17 cellular contexts compared by ENCODE assay signal in the genomic region with DNA sequence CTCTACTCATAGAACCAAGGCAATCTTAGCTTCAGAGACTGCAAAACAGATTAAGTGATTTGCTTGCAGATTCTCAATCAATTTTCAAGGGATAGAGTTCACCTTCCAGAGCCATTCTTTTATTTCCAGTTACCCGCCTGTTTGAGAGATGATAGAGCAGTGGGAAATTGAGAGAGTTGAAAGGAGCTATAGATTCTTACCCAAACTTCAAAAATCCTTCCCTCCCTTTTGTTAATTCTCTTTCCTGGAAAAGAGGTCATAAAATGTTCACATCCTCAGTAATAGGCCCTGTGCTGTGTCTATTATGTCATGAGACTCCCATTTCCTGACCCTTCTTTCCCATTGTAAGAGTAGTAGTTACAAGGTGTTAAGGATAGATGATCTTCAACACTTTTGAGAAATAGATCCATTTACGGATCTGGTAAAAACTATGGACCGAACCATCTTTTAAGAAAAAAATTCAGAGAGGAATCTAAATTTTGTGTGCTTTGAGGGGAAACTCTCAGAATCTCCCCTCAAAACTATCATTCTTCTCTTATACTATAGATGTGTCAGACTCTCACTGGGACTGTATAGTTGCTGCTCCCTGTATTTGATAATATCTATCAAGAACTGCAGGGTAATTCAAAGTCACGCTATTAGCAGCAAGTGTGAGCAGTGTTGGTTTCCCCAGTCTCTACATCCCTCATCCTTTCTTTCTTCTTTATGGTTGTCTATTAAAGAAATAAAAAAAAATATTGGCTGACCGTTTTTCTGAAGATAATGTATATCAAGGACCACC. TPM values are rescaled to one million over a fixed set of nuclear protein-coding genes. Genes with fewer than 3 reads are reported as not detected.
DNase-seq lines count a peak whose midpoint lies in the region; ATAC-seq and TF ChIP-seq lines count a peak whose summit lies in the region.
"Had no signal": no experiment of that assay in that cellular context is flagged by ENCODE, and none has a peak within 500 bp of the region (broad histone marks: within the 10 kb centered on the region; RNA-seq: fewer than 3 reads in every experiment).

No MANE protein-coding gene starts in this region.

- H3K4me1 ChIP-seq in ACC112 (ENCODE audit: control insufficient read depth, insufficient read depth, low read length, unreplicated experiment) (peaks cover 29% of the 10 kb centered on the region), gastroesophageal sphincter (peaks cover 0 to 33% (median 2%) of the 10 kb centered on the region in 3 donors), psoas muscle (no peaks in the 10 kb centered on the region)

- WGBS in gastroesophageal sphincter (ENCODE audit: low coverage in 1 of 2), 2 donors: 79 to 86% methylated on average over 2 to 5 of the region's 5 CpGs
- WGBS in psoas muscle, 3 donors: 86 to 90% (median 88%) methylated on average over 5 of the region's 5 CpGs

- H3K27ac ChIP-seq in ACC112 (ENCODE audit: low read depth, low read length) (peak overlapping the region; percentile 80), gastroesophageal sphincter (peak overlapping the region in 3 of 4 donors; percentile 43 to 63 (median 56)), psoas muscle (no peak overlapping the region)

- no peak for TF ChIP-seq EP300 in gastroesophageal sphincter (IDR thresholded peaks at IDR 0.05)

- intact Hi-C loops in psoas muscle (cut with DNase I): loop anchor here in 1 of 2 donors (10.0 kb wide), 1 partner anchor 98 kb away; no protein-coding TSS in a partner anchor

- H3K79me2 ChIP-seq in ACC112 (ENCODE audit: control insufficient read depth, insufficient read depth, low read length, unreplicated experiment): peaks cover 11% of the 10 kb centered on the region

- TF ChIP-seq CTCF in cardiac fibroblast (IDR thresholded peaks at IDR 0.05; ENCODE audit: low read depth, low read length) (no peak), gastroesophageal sphincter (IDR thresholded peaks at IDR 0.05) (no peak), psoas muscle (IDR thresholded peaks at IDR 0.05) (no peak)

- H3K27me3 ChIP-seq in ACC112 (ENCODE audit: insufficient read depth, low read length): no peaks in the 10 kb centered on the region
- no peaks in the 10 kb centered on the region for H3K27me3 ChIP-seq in gastroesophageal sphincter
- no peaks in the 10 kb centered on the region for H3K27me3 ChIP-seq in psoas muscle (ENCODE audit: insufficient read depth in 3 of 3, low read length in 2 of 3)
- H3K27me3 ChIP-seq: BE2C had no signal

- DNase-seq in cardiac fibroblast (ENCODE audit: low read depth in 2 of 2) (peak; percentile 26 to 44), HT-29 (ENCODE audit: low spot score) (no peak), psoas muscle (no peak)
- no peak for DNase-seq in stimulated activated CD4-positive, alpha-beta T cell treated with anti-CD3 and anti-CD28 coated beads, Interleukin-1b, Interleukin-23, amount 100 ng/mL, for 48 hours
- DNase-seq: 8988T; ACHN; BE2C; C1 segment of cervical spinal cord; CD4-positive, CD25-positive, alpha-beta regulatory T cell; CD8-positive, alpha-beta memory T cell; COR-L47; H9 had no signal

- H3K9me3 ChIP-seq in gastroesophageal sphincter: no peaks in the 10 kb centered on the region
- no peaks in the 10 kb centered on the region for H3K9me3 ChIP-seq in psoas muscle
- H3K9me3 ChIP-seq: BE2C had no signal

- H3K4me3 ChIP-seq in ACC112 (ENCODE audit: low read depth, low read length): no peak overlapping the region
- no peak overlapping the region for H3K4me3 ChIP-seq in cardiac fibroblast (replicated peaks in 1 of 2; ENCODE audit: low read depth in 2 of 2, low read length in 2 of 2)
- no peak overlapping the region for H3K4me3 ChIP-seq in gastroesophageal sphincter
- H3K4me3 ChIP-seq in psoas muscle: no peak overlapping the region
- H3K4me3 ChIP-seq: K562 had no signal

- peaks cover 42% of the 10 kb centered on the region for H3K36me3 ChIP-seq in ACC112 (ENCODE audit: insufficient read depth, low read length)
- H3K36me3 ChIP-seq in gastroesophageal sphincter: peaks cover 0 to 27% of the 10 kb centered on the region in 2 donors
- H3K36me3 ChIP-seq in psoas muscle (ENCODE audit: insufficient read depth in 1 of 2, low read depth in 1 of 2): no peaks in the 10 kb centered on the region

- no peak for TF ChIP-seq POLR2A in gastroesophageal sphincter (IDR thresholded peaks at IDR 0.05)

- ATAC-seq in SK-N-SH treated with all-trans-retinoic acid at 6 μM for 48 hours (peak; percentile 63), gastroesophageal sphincter (no peak), GM21360 (IDR thresholded peaks at IDR 0.05; ENCODE audit: unreplicated experiment) (no peak), psoas muscle (no peak)
- ATAC-seq: K562 had no signal

- no peak overlapping the region for H2AFZ ChIP-seq in ACC112 (ENCODE audit: low read length, unreplicated experiment)

TF ChIP-seq in SK-N-SH treated with all-trans-retinoic acid at 6 μM for 48 hours, 23 proteins besides CTCF, POLR2A, EP300 and RAD21 (continues in another document):
- TF ChIP-seq ZNF8 (CRISPR knock-in tag; IDR thresholded peaks at IDR 0.05) (no peak), ZFP30 (CRISPR knock-in tag; IDR thresholded peaks at IDR 0.05) (no peak), TOX (CRISPR knock-in tag; IDR thresholded peaks at IDR 0.05; ENCODE audit: borderline replicate concordance) (peak; percentile 9; the same call in 1 of the 2 replicates), ZNF565 (CRISPR knock-in tag; conservative IDR thresholded peaks at IDR 0.05; ENCODE audit: low read depth) (peak; percentile 55), ZNF70 (CRISPR knock-in tag; IDR thresholded peaks at IDR 0.05) (no peak), GLIS3 (CRISPR knock-in tag; IDR thresholded peaks at IDR 0.05) (peak; percentile 90), ISL1 (CRISPR knock-in tag; IDR thresholded peaks at IDR 0.05) (no peak), TCF4 (CRISPR knock-in tag; IDR thresholded peaks at IDR 0.05; ENCODE audit: borderline replicate concordance) (peak; percentile 42; the same call in 1 of the 2 replicates), ZFP3 (CRISPR knock-in tag; IDR thresholded peaks at IDR 0.05) (no peak; the same call in 1 of the 2 replicates), ESRRG (CRISPR knock-in tag; IDR thresholded peaks at IDR 0.05) (peak; percentile 69), BACH2 (CRISPR knock-in tag; IDR thresholded peaks at IDR 0.05; ENCODE audit: borderline replicate concordance) (no peak), ARNTL (CRISPR knock-in tag; IDR thresholded peaks at IDR 0.05; ENCODE audit: borderline replicate concordance, low read depth) (no peak), PPARA (CRISPR knock-in tag; IDR thresholded peaks at IDR 0.05; ENCODE audit: borderline replicate concordance) (peak; percentile 68; the same call in 1 of the 2 replicates), ZC3H10 (CRISPR knock-in tag; IDR thresholded peaks at IDR 0.05) (peak; percentile 45), CSDC2 (CRISPR knock-in tag; IDR thresholded peaks at IDR 0.05) (peak; percentile 15; the same call in 1 of the 2 replicates)
- TF ChIP-seq, protein P1, sequence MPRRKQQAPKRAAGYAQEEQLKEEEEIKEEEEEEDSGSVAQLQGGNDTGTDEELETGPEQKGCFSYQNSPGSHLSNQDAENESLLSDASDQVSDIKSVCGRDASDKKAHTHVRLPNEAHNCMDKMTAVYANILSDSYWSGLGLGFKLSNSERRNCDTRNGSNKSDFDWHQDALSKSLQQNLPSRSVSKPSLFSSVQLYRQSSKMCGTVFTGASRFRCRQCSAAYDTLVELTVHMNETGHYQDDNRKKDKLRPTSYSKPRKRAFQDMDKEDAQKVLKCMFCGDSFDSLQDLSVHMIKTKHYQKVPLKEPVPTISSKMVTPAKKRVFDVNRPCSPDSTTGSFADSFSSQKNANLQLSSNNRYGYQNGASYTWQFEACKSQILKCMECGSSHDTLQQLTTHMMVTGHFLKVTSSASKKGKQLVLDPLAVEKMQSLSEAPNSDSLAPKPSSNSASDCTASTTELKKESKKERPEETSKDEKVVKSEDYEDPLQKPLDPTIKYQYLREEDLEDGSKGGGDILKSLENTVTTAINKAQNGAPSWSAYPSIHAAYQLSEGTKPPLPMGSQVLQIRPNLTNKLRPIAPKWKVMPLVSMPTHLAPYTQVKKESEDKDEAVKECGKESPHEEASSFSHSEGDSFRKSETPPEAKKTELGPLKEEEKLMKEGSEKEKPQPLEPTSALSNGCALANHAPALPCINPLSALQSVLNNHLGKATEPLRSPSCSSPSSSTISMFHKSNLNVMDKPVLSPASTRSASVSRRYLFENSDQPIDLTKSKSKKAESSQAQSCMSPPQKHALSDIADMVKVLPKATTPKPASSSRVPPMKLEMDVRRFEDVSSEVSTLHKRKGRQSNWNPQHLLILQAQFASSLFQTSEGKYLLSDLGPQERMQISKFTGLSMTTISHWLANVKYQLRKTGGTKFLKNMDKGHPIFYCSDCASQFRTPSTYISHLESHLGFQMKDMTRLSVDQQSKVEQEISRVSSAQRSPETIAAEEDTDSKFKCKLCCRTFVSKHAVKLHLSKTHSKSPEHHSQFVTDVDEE (CRISPR knock-in tag; IDR thresholded peaks at IDR 0.05): no peak
- TF ChIP-seq, protein P2, sequence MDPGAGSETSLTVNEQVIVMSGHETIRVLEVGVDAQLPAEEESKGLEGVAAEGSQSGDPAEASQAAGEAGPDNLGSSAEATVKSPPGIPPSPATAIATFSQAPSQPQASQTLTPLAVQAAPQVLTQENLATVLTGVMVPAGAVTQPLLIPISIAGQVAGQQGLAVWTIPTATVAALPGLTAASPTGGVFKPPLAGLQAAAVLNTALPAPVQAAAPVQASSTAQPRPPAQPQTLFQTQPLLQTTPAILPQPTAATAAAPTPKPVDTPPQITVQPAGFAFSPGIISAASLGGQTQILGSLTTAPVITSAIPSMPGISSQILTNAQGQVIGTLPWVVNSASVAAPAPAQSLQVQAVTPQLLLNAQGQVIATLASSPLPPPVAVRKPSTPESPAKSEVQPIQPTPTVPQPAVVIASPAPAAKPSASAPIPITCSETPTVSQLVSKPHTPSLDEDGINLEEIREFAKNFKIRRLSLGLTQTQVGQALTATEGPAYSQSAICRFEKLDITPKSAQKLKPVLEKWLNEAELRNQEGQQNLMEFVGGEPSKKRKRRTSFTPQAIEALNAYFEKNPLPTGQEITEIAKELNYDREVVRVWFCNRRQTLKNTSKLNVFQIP (CRISPR knock-in tag; IDR thresholded peaks at IDR 0.05; ENCODE audit: borderline replicate concordance, low read depth): no peak; the same call in 1 of the 2 replicates

RNA-seq across cellular contexts. Expression of a gene that starts 8.0 kb away (rescaled TPM):
- 100 to 1,000 TPM in 1 of 4 donors, 10 to 100 TPM in 3; 12.0 to 121 (median 66.8) TPM for total RNA-seq in gastroesophageal sphincter
- not detected in 2 replicates for total RNA-seq in HT-29 (2014; rRNA removed; shearing (Covaris generic))
- total RNA-seq in psoas muscle: under 1 TPM; 0.13 to 0.69 (median 0.25) TPM
- polyA plus RNA-seq in psoas muscle: under 1 TPM; 0.09 to 0.23 (median 0.17) TPM
- total RNA-seq: CD4-positive, CD25-positive, alpha-beta regulatory T cell; CD8-positive, alpha-beta memory T cell; H9; K562 had no signal
- polyA plus RNA-seq: CD4-positive, CD25-positive, alpha-beta regulatory T cell; CD8-positive, alpha-beta memory T cell; K562 had no signal

Comparison
In these comparisons a context has a peak if more than half of its experiments do, and no peak if none do; other contexts are left out.
1. DNase-seq: peak in cardiac fibroblast (2 of 2); none in stimulated activated CD4-positive, alpha-beta T cell treated with anti-CD3 and anti-CD28 coated beads, Interleukin-1b, Interleukin-23, amount 100 ng/mL, for 48 hours (single experiment), HT-29 (single experiment) and psoas muscle (0 of 2).
2. RNA of a gene that starts 8.0 kb away (total RNA-seq): 12.0 to 121 TPM in gastroesophageal sphincter; 0.13 to 0.69 TPM in psoas muscle and not detected in HT-29; every median in the first group is over 4 times any median in the second.